1 cellular context compared by ENCODE assay signal in genomic region chr3:47360110-47360517, GRCh38.
TF ChIP-seq lines count a peak whose summit lies in the region.
"Not testable (repeated sequence)": the region's sequence is repeated elsewhere in the genome, so short reads cannot be mapped to it uniquely, and the experiment has no call there.

No MANE protein-coding gene starts in this region.

TF ChIP-seq in K562, 482 proteins besides CTCF, POLR2A, EP300 and RAD21 (continued from another document):
- peak; percentile 44 to 81; a peak in 2 of 4 replicates for TF ChIP-seq TRIM24 (IDR thresholded peaks at IDR 0.05)
- TF ChIP-seq DPF2 (IDR thresholded peaks at IDR 0.05): 0 out of 2 replicates have a peak, but pooled peaks have one; percentile 24
- TF ChIP-seq CBX1 (IDR thresholded peaks at IDR 0.05; ENCODE audit: low read depth): peak; percentile 28; the same call in 1 of the 2 replicates
- TF ChIP-seq, protein P1, sequence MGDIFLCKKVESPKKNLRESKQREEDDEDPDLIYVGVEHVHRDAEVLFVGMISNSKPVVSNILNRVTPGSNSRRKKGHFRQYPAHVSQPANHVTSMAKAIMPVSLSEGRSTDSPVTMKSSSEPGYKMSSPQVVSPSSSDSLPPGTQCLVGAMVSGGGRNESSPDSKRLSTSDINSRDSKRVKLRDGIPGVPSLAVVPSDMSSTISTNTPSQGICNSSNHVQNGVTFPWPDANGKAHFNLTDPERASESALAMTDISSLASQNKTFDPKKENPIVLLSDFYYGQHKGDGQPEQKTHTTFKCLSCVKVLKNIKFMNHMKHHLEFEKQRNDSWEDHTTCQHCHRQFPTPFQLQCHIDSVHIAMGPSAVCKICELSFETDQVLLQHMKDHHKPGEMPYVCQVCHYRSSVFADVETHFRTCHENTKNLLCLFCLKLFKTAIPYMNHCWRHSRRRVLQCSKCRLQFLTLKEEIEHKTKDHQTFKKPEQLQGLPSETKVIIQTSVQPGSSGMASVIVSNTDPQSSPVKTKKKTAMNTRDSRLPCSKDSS (IDR thresholded peaks at IDR 0.05; ENCODE audit: low read depth, partially characterized antibody): peak; percentile 96
- TF ChIP-seq XRCC3 (IDR thresholded peaks at IDR 0.05): peak; percentile 70; the same call in 1 of the 2 replicates
- TF ChIP-seq ATF3 (IDR thresholded peaks at IDR 0.05): peak; percentile 83
- TF ChIP-seq ATF3 (CRISPR knock-in tag; conservative IDR thresholded peaks at IDR 0.05): not testable (repeated sequence)
- peak in 1 of 2 experiments; percentile 96; a peak in 2 of 3 replicates for TF ChIP-seq CBX3 (IDR thresholded peaks at IDR 0.05; ENCODE audit: borderline replicate concordance in 1 of 2, low read length in 2 of 2)
- TF ChIP-seq CC2D1A (IDR thresholded peaks at IDR 0.05): peak; percentile 27; the same call in 1 of the 2 replicates
- peak; percentile 26; the same call in 1 of the 2 replicates for TF ChIP-seq ARID1B (IDR thresholded peaks at IDR 0.05)
